Comparison of ENCODE assay signal across 8 cellular contexts in the genomic region with DNA sequence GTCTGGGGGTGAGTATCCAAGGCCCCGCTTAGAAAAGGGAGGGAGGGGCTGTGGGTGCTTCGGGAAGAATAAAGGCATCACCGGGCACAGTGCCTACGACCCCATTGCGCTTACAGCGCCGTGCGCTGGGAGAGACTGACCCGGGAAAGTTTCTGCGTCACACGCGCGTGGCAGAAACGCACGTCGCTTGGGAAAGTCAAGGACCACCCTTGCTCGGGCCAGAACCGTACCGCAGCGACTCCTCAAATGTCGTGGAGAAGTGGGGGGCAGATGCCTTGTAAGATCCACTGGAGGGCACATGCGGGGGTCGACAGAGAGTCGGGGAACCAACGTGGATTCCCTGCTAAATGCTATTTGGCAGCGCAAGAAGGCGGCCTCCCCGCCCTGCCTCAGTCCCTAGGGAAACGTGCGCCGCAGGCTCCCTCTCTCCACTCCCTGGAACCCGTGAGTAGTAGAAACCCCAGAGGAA. TPM values are rescaled to one million over a fixed set of nuclear protein-coding genes. Genes with fewer than 3 reads are reported as not detected.
A peak's percentile ranks its signal among the peaks of the same experiment; 100 is the strongest.
DNase-seq lines count a peak whose midpoint lies in the region; ATAC-seq, FAIRE-seq and TF ChIP-seq lines count a peak whose summit lies in the region.

No MANE protein-coding gene starts in this region.

- no peak for TF ChIP-seq CTCF in bronchial epithelial cell (IDR thresholded peaks at IDR 0.05; ENCODE audit: insufficient read depth, low read length, severe bottlenecking)
- TF ChIP-seq CTCF in kidney (IDR thresholded peaks at IDR 0.05; ENCODE audit: borderline replicate concordance, extremely low read depth, insufficient read depth) = no peak

- peak overlapping the region; percentile 95 for H3K4me2 ChIP-seq in skeletal muscle satellite cell (ENCODE audit: low read length)

- H3K27ac ChIP-seq in kidney (ENCODE audit: low read depth in 2 of 2, low read length in 2 of 2) = peak overlapping the region; percentile 98 to 99

- DNase-seq in H7 = no peak
- no peak for DNase-seq in bronchial epithelial cell (ENCODE audit: low read depth)
- DNase-seq in kidney = no peak
- DNase-seq in cerebellar cortex (ENCODE audit: low spot score) = no peak
- DNase-seq in UCSD-AML1 (lab: John Stamatoyannopoulos, UW; ENCODE audit: unreplicated experiment) = no peak
- no peak for DNase-seq in NCI-H1436 treated with DMSO at 0.1 percent for 48 hours (lab: John Stamatoyannopoulos, UW)

- H3K27me3 ChIP-seq in H7 (ENCODE audit: control insufficient read depth, insufficient read depth, low read length) (peaks cover 79% of the 10 kb centered on the region), bronchial epithelial cell (ENCODE audit: control insufficient read depth, insufficient read depth, low read length) (peaks cover 2% of the 10 kb centered on the region), skeletal muscle satellite cell (ENCODE audit: control insufficient read depth, insufficient read depth, low read length) (peaks cover 12% of the 10 kb centered on the region)

- H3K4me1 ChIP-seq in kidney (ENCODE audit: control insufficient read depth in 1 of 2, insufficient read depth in 1 of 2, low read depth in 1 of 2, low read length in 2 of 2) = peaks cover 7 to 16% of the 10 kb centered on the region in 2 donors
- peaks cover 5% of the 10 kb centered on the region for H3K4me1 ChIP-seq in skeletal muscle satellite cell (ENCODE audit: control insufficient read depth, insufficient read depth, low read length)

- H3K4me3 ChIP-seq in H7 (ENCODE audit: insufficient read depth, low read depth, low read length) (peak overlapping the region; percentile 78), bronchial epithelial cell (ENCODE audit: low read depth, low read length) (peak overlapping the region; percentile 40), kidney (ENCODE audit: low read length in 2 of 2) (peak overlapping the region; percentile 97), skeletal muscle satellite cell (ENCODE audit: low read length) (peak overlapping the region; percentile 69)

- H3K9ac ChIP-seq in kidney (ENCODE audit: low read length in 2 of 2) (peak overlapping the region; percentile 99 to 100), skeletal muscle satellite cell (ENCODE audit: low read depth, low read length) (peak overlapping the region; percentile 62)

- no peak for ATAC-seq in HG02571 (IDR thresholded peaks at IDR 0.05; ENCODE audit: unreplicated experiment)

- no peak for FAIRE-seq in bronchial epithelial cell (lab: Jason Lieb, UNC)
- FAIRE-seq in kidney (lab: Jason Lieb, UNC) = no peak

- H3K9me3 ChIP-seq in kidney (ENCODE audit: control insufficient read depth in 1 of 2, low read length in 2 of 2) (no peaks in the 10 kb centered on the region), skeletal muscle satellite cell (replicated peaks; ENCODE audit: low read length) (no peaks in the 10 kb centered on the region)

- H3K36me3 ChIP-seq in H7 (replicated peaks; ENCODE audit: control insufficient read depth, insufficient read depth, low read length) = no peaks in the 10 kb centered on the region
- no peaks in the 10 kb centered on the region for H3K36me3 ChIP-seq in bronchial epithelial cell (ENCODE audit: control insufficient read depth, insufficient read depth, low read length)
- peaks cover 5 to 8% of the 10 kb centered on the region in 2 donors for H3K36me3 ChIP-seq in kidney (ENCODE audit: control insufficient read depth in 1 of 2, insufficient read depth in 2 of 2, low read length in 2 of 2)
- no peaks in the 10 kb centered on the region for H3K36me3 ChIP-seq in skeletal muscle satellite cell (ENCODE audit: insufficient read depth, low read length)

- intact Hi-C loops in kidney (cut with DNase I) = no loop called here

RNA-seq across cellular contexts. Expression of a gene that starts 2.4 kb away (rescaled TPM):
- 4.9 and 5.6 TPM in 2 replicates for total RNA-seq in H7 (2014; rRNA removed; shearing (Covaris generic))
- total RNA-seq in bronchial epithelial cell = 0.26 and 0.77 TPM in 2 replicates
- total RNA-seq in kidney = 117 TPM
- 25.0 TPM for polyA plus RNA-seq in kidney (ENCODE audit: insufficient read depth, low read depth, low replicate concordance)
- 1.3 and 2.2 TPM in 2 replicates for total RNA-seq in skeletal muscle satellite cell (2012; rRNA removed)

Comparison
In these comparisons a context has a peak if more than half of its experiments do, and no peak if none do; other contexts are left out.
1. H3K4me3 ChIP-seq: peak in every context shown above with its lines; median percentile 97 in kidney; 78 in H7; 69 in skeletal muscle satellite cell; 40 in bronchial epithelial cell.
2. RNA of a gene that starts 2.4 kb away (total RNA-seq): 117 TPM in kidney (single experiment); 4.9 to 5.6 TPM in H7 and 0.26 to 0.77 TPM in bronchial epithelial cell; every median in the first group is over 10 times any median in the second.